20 cellular contexts compared by ENCODE assay signal in the genomic region with DNA sequence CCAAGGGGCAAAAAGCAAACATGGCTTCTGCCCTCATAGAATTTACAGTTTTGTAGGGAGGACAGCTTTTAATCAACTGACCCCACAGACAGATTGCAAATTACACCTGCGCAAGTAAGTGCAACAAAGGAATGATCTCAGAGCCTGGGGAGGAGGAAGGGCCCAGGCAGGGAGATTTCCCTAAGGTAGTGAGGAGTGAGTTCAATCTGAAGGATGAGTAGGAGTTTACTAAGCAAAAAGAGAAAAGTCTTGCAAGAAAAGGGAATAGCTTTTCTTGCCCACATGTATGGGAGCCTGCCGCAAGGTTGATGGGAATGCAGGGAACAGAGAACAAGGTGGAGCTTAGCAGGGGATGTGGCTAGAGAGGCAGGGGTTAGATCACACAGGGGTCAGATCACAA. TPM values are rescaled to one million over a fixed set of nuclear protein-coding genes. Genes with fewer than 3 reads are reported as not detected.
DNase-seq lines count a peak whose midpoint lies in the region; ATAC-seq and TF ChIP-seq lines count a peak whose summit lies in the region.
"Had no signal": no experiment of that assay in that cellular context is flagged by ENCODE, and none has a peak within 500 bp of the region (broad histone marks: within the 10 kb centered on the region; RNA-seq: fewer than 3 reads in every experiment).

No MANE protein-coding gene starts in this region.

- in situ Hi-C loops in ACHN (cut with HindIII; ENCODE audit: low pct_ligation_motif_present, low pct_unique_long_range_greater_than_20kb, low sequenced_read_pairs): no loop called here

- H3K9me3 Mint-ChIP-seq in Calu3 (ENCODE audit: low read depth, unreplicated experiment): no peaks in the 10 kb centered on the region
- H3K9me3 Mint-ChIP-seq in activated T-helper 1 cell treated with anti-CD3 and anti-CD28 coated beads, Interleukin-12 subunit alpha, Interleukin-12 subunit beta, Interleukin-2, Interleukin-4 antibody, amounts not matched to agents 30 ng/mL and 10 ng/mL and 1 ng/mL, durations not matched to agents 14 hours and 24 hours and 36 hours: no peaks in the 10 kb centered on the region
- H3K9me3 Mint-ChIP-seq in naive B cell: no peaks in the 10 kb centered on the region
- H3K9me3 Mint-ChIP-seq: activated T-cell treated with anti-CD3 and anti-CD28 coated beads, Interleukin-2, amount 50 U/mL, for 24 hours had no signal

- TF ChIP-seq CTCF in 22Rv1 (IDR thresholded peaks at IDR 0.05) (no peak), Calu3 (IDR thresholded peaks at IDR 0.05; ENCODE audit: unreplicated experiment) (no peak)

- H3K27ac Mint-ChIP-seq in Calu3 (ENCODE audit: unreplicated experiment) (no peak overlapping the region), naive B cell (peak overlapping the region in 2 of 6 donors; percentile 4 to 84)
- H3K27ac Mint-ChIP-seq in activated T-helper 1 cell treated with anti-CD3 and anti-CD28 coated beads, Interleukin-12 subunit alpha, Interleukin-12 subunit beta, Interleukin-2, Interleukin-4 antibody, amounts not matched to agents 30 ng/mL and 10 ng/mL and 1 ng/mL, durations not matched to agents 14 hours and 24 hours and 36 hours: no peak overlapping the region
- H3K27ac Mint-ChIP-seq: activated T-cell treated with anti-CD3 and anti-CD28 coated beads, Interleukin-2, amount 50 U/mL, for 24 hours had no signal

- intact Hi-C loops in Calu3 (cut with micrococcal nuclease; ENCODE audit: unreplicated experiment) (loop anchor here (5.0 kb wide), 1 partner anchor 132 kb away; no protein-coding TSS in a partner anchor), right cardiac atrium (cut with DNase I) (loop anchor here in 1 of 4 donors (10.0 kb wide), 1 partner anchor 155 kb away; no protein-coding TSS in a partner anchor)
- intact Hi-C loops in activated T-helper 1 cell treated with anti-CD3 and anti-CD28 coated beads, Interleukin-12 subunit alpha, Interleukin-12 subunit beta, Interleukin-2, Interleukin-4 antibody, amounts not matched to agents 30 ng/mL and 10 ng/mL and 1 ng/mL, durations not matched to agents 14 hours and 24 hours and 36 hours (cut with micrococcal nuclease): loop anchor here (2.0 to 5.0 kb wide), 2 partner anchors 617 to 991 kb away; a partner anchor contains a TSS

- peaks cover 7% of the 10 kb centered on the region for H3K27me3 Mint-ChIP-seq in Calu3 (ENCODE audit: unreplicated experiment)
- H3K27me3 Mint-ChIP-seq in activated T-helper 1 cell treated with anti-CD3 and anti-CD28 coated beads, Interleukin-12 subunit alpha, Interleukin-12 subunit beta, Interleukin-2, Interleukin-4 antibody, amounts not matched to agents 30 ng/mL and 10 ng/mL and 1 ng/mL, durations not matched to agents 14 hours and 24 hours and 36 hours (ENCODE audit: insufficient read depth): peaks cover 7% of the 10 kb centered on the region
- H3K27me3 Mint-ChIP-seq in naive B cell: peaks cover 0 to 4% (median 4%) of the 10 kb centered on the region in 3 donors
- H3K27me3 Mint-ChIP-seq: activated T-cell treated with anti-CD3 and anti-CD28 coated beads, Interleukin-2, amount 50 U/mL, for 24 hours had no signal

- no TSS peak for BruUV-seq in Calu3 (replicated peaks; lab: Mats Ljungman, UMichigan)

- DNase-seq in Calu3: no peak
- no peak for DNase-seq in activated T-helper 1 cell treated with anti-CD3 and anti-CD28 coated beads, Interleukin-12 subunit alpha, Interleukin-12 subunit beta, Interleukin-2, Interleukin-4 antibody, amounts not matched to agents 30 ng/mL and 10 ng/mL and 1 ng/mL, durations not matched to agents 14 hours and 24 hours and 36 hours (ENCODE audit: low spot score)
- DNase-seq in naive B cell: no peak
- DNase-seq in ACHN: no peak
- DNase-seq in SW 1271 (lab: John Stamatoyannopoulos, UW): no peak
- no peak for DNase-seq in right cardiac atrium
- no peak for DNase-seq in stimulated activated naive CD4-positive, alpha-beta T cell treated with Interleukin-2 at 50 U/mL for 16 hours (lab: John Stamatoyannopoulos, UW)
- DNase-seq: activated T-cell treated with anti-CD3 and anti-CD28 coated beads, Interleukin-2, amount 50 U/mL, for 24 hours; erythroblast; islet precursor cell; mesenchymal stem cell; NCI-H226; NK-92 treated with Interleukin-12 subunit alpha and Interleukin-12 subunit beta, amount 100 ng/mL, for 24 hours; Right ventricle myocardium superior; stimulated activated naive CD4-positive, alpha-beta T cell; uterus had no signal

- ATAC-seq in naive B cell (ENCODE audit: low read depth in 2 of 2) (no peak), right cardiac atrium (no peak)

- H3K36me3 Mint-ChIP-seq in Calu3 (ENCODE audit: insufficient read depth, unreplicated experiment) (peaks cover 30% of the 10 kb centered on the region), naive B cell (no peaks in the 10 kb centered on the region)
- peaks cover 6% of the 10 kb centered on the region for H3K36me3 Mint-ChIP-seq in activated T-helper 1 cell treated with anti-CD3 and anti-CD28 coated beads, Interleukin-12 subunit alpha, Interleukin-12 subunit beta, Interleukin-2, Interleukin-4 antibody, amounts not matched to agents 30 ng/mL and 10 ng/mL and 1 ng/mL, durations not matched to agents 14 hours and 24 hours and 36 hours (ENCODE audit: low read depth)

- H3K9me3 ChIP-seq in right cardiac atrium (ENCODE audit: control insufficient read depth, low read length): no peaks in the 10 kb centered on the region
- H3K9me3 ChIP-seq: uterus had no signal

- no peaks in the 10 kb centered on the region for H3K27me3 ChIP-seq in right cardiac atrium (ENCODE audit: control insufficient read depth, insufficient read depth)
- H3K27me3 ChIP-seq: uterus had no signal

- no peak overlapping the region for H3K4me3 ChIP-seq in right cardiac atrium (ENCODE audit: low read length)
- H3K4me3 ChIP-seq: uterus had no signal

- H3K27ac ChIP-seq in 22Rv1 (0 out of 2 replicates have a peak overlapping the region, but pooled peaks have one; percentile 1), right cardiac atrium (ENCODE audit: low read length) (no peak overlapping the region)

- H3K4me3 Mint-ChIP-seq in Calu3 (ENCODE audit: low read depth, unreplicated experiment) (peak overlapping the region; percentile 76), naive B cell (peak overlapping the region in 6 of 8 donors; percentile 10 to 92 (median 58))
- peak overlapping the region; percentile 53 for H3K4me3 Mint-ChIP-seq in activated T-helper 1 cell treated with anti-CD3 and anti-CD28 coated beads, Interleukin-12 subunit alpha, Interleukin-12 subunit beta, Interleukin-2, Interleukin-4 antibody, amounts not matched to agents 30 ng/mL and 10 ng/mL and 1 ng/mL, durations not matched to agents 14 hours and 24 hours and 36 hours

- H3K4me1 Mint-ChIP-seq in Calu3 (ENCODE audit: low read depth, unreplicated experiment) (peaks cover 49% of the 10 kb centered on the region), naive B cell (peaks cover 23 to 37% (median 32%) of the 10 kb centered on the region in 3 donors)
- H3K4me1 Mint-ChIP-seq in activated T-helper 1 cell treated with anti-CD3 and anti-CD28 coated beads, Interleukin-12 subunit alpha, Interleukin-12 subunit beta, Interleukin-2, Interleukin-4 antibody, amounts not matched to agents 30 ng/mL and 10 ng/mL and 1 ng/mL, durations not matched to agents 14 hours and 24 hours and 36 hours (ENCODE audit: low read depth): peaks cover 29% of the 10 kb centered on the region

- 96% methylated on average over 2 of the region's 2 CpGs for WGBS in right cardiac atrium

- CTCF ChIA-PET in Calu3 (lab: Charles Lee): interaction anchor here (0.9 to 10.3 kb wide), 18 partner anchors 9 to 318 kb away, joined by 3 to 434 read pairs (median 10); no protein-coding TSS in a partner anchor

- peaks cover 5% of the 10 kb centered on the region for H3K4me1 ChIP-seq in right cardiac atrium (ENCODE audit: control insufficient read depth, insufficient read depth, low read length)

RNA-seq across cellular contexts. Expression of a gene that starts 1.6 kb away (rescaled TPM):
- total RNA-seq in Calu3 (2022): 68.3 and 83.6 TPM in 2 replicates
- 30.4 and 32.3 TPM in 2 replicates for total RNA-seq in activated T-helper 1 cell treated with anti-CD3 and anti-CD28 coated beads, Interleukin-12 subunit alpha, Interleukin-12 subunit beta, Interleukin-2, Interleukin-4 antibody, amounts not matched to agents 30 ng/mL and 10 ng/mL and 1 ng/mL, durations not matched to agents 14 hours and 24 hours and 36 hours
- polyA plus RNA-seq in naive B cell (ENCODE audit: low read depth in 6 of 6): 1 to 10 TPM in 1 of 6 donors, under 1 TPM in 5; 0.10 to 1.1 (median 0.47) TPM
- total RNA-seq in right cardiac atrium: 10 to 100 TPM; 13.0 to 16.4 (median 14.7) TPM
- polyA plus RNA-seq in right cardiac atrium: 7.4 TPM

RNA-seq across cellular contexts. Expression of a gene that starts 6.3 kb away (rescaled TPM):
- total RNA-seq in Calu3 (2022): 0.45 and 0.69 TPM in 2 replicates
- 0.03 TPM in 1 of 2 replicates, not detected in the other for total RNA-seq in activated T-helper 1 cell treated with anti-CD3 and anti-CD28 coated beads, Interleukin-12 subunit alpha, Interleukin-12 subunit beta, Interleukin-2, Interleukin-4 antibody, amounts not matched to agents 30 ng/mL and 10 ng/mL and 1 ng/mL, durations not matched to agents 14 hours and 24 hours and 36 hours
- not detected for polyA plus RNA-seq in naive B cell (ENCODE audit: low read depth in 6 of 6)
- total RNA-seq in right cardiac atrium: under 1 TPM in 1 of 4 donors, not detected in 3; 0.03 TPM
- polyA plus RNA-seq in right cardiac atrium: 0.07 TPM
- total RNA-seq: aorta, glomerular endothelial cell, skeletal muscle tissue had no signal

RNA-seq across cellular contexts. Expression of a gene that starts 53.1 kb away (rescaled TPM):
- 171 and 174 TPM in 2 replicates for total RNA-seq in Calu3 (2022)
- total RNA-seq in activated T-helper 1 cell treated with anti-CD3 and anti-CD28 coated beads, Interleukin-12 subunit alpha, Interleukin-12 subunit beta, Interleukin-2, Interleukin-4 antibody, amounts not matched to agents 30 ng/mL and 10 ng/mL and 1 ng/mL, durations not matched to agents 14 hours and 24 hours and 36 hours: 41.8 and 43.1 TPM in 2 replicates
- polyA plus RNA-seq in naive B cell (ENCODE audit: low read depth in 6 of 6): 10 to 100 TPM; 19.8 to 26.8 (median 24.4) TPM
- total RNA-seq in right cardiac atrium: 10 to 100 TPM; 25.3 to 36.2 (median 30.2) TPM
- 31.5 TPM for polyA plus RNA-seq in right cardiac atrium
